10 cellular contexts compared by ENCODE assay signal in the genomic region with DNA sequence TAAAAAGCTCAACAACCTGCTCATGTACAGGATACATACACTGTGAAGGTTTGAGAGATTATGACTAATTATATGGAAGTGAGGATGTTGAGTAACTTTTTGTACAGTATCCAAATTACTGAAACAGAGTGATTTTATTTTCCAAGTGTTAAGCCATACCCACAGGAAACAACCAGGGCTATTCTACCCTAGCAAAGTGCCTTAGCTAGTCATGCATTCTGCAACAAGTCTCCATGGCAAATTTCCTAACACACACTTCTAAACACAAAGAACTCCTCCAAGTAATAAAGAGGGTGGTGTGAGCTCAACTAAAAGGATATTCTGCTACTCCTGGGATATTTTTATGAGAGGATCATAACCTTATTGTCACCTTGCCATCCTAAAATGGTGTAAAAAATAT. TPM values are rescaled to one million over a fixed set of nuclear protein-coding genes. Genes with fewer than 3 reads are reported as not detected.
DNase-seq lines count a peak whose midpoint lies in the region; ATAC-seq and TF ChIP-seq lines count a peak whose summit lies in the region.
"Had no signal": no experiment of that assay in that cellular context is flagged by ENCODE, and none has a peak within 500 bp of the region (broad histone marks: within the 10 kb centered on the region; RNA-seq: fewer than 3 reads in every experiment).

No MANE protein-coding gene starts in this region.

- ATAC-seq in left ventricle myocardium superior = peak; percentile 4
- ATAC-seq: activated T-cell treated with anti-CD3 and anti-CD28 coated beads, Interleukin-2, amount 50 U/mL, for 72 hours had no signal

- TF ChIP-seq CTCF in adrenal gland (IDR thresholded peaks at IDR 0.05) = no peak

- no peaks in the 10 kb centered on the region for H3K27me3 ChIP-seq in adrenal gland
- H3K27me3 ChIP-seq in subcutaneous abdominal adipose tissue (ENCODE audit: control insufficient read depth in 5 of 5, insufficient read depth in 4 of 5, low read length in 5 of 5) = no peaks in the 10 kb centered on the region

- H3K36me3 ChIP-seq in adrenal gland (replicated peaks in 1 of 2) (no peaks in the 10 kb centered on the region), subcutaneous abdominal adipose tissue (ENCODE audit: control insufficient read depth in 5 of 5, insufficient read depth in 5 of 5, low read length in 5 of 5) (no peaks in the 10 kb centered on the region)

- peak overlapping the region in 1 of 4 donors; percentile 30 for H3K4me3 ChIP-seq in adrenal gland
- H3K4me3 ChIP-seq in subcutaneous abdominal adipose tissue (ENCODE audit: low read depth in 1 of 5, low read length in 5 of 5) = no peak overlapping the region

- TF ChIP-seq POLR2A in adrenal gland (IDR thresholded peaks at IDR 0.05) = no peak

- H3K4me1 ChIP-seq in adrenal gland (replicated peaks in 1 of 2) = peaks cover 37 to 71% of the 10 kb centered on the region in 2 donors
- H3K4me1 ChIP-seq in subcutaneous abdominal adipose tissue (ENCODE audit: control insufficient read depth in 5 of 5, insufficient read depth in 5 of 5, low read length in 5 of 5) = peaks cover 0 to 60% (median 50%) of the 10 kb centered on the region in 5 donors

- intact Hi-C loops in adrenal gland (cut with DNase I) = loop anchor here in 1 of 2 donors (10.0 kb wide), 1 partner anchor 73 kb away; no protein-coding TSS in a partner anchor
- intact Hi-C loops in left ventricle myocardium superior (cut with micrococcal nuclease) = loop anchor here (10.0 kb wide), 1 partner anchor 93 kb away; no protein-coding TSS in a partner anchor

- H3K9ac ChIP-seq in subcutaneous abdominal adipose tissue (ENCODE audit: low read length in 5 of 5) = no peak overlapping the region

- DNase-seq in DMS79 treated with DMSO at 0.1 percent for 48 hours (lab: John Stamatoyannopoulos, UW) (peak; percentile 33), DMS79 (lab: John Stamatoyannopoulos, UW) (no peak), adrenal gland (no peak), left ventricle myocardium superior (no peak), epidermal melanocyte (ENCODE audit: insufficient read length, low spot score) (no peak)
- no peak for DNase-seq in activated CD4-positive, alpha-beta T cell treated with anti-CD3 and anti-CD28 coated beads for 48 hours
- no peak for DNase-seq in activated CD4-positive, alpha-beta T cell treated with anti-CD3 and anti-CD28 coated beads, Interleukin-2, amount 50 U/mL, for 48 hours
- DNase-seq: activated T-cell treated with anti-CD3 and anti-CD28 coated beads, Interleukin-2, amount 50 U/mL, for 72 hours; left cardiac atrium had no signal

- H3K9me3 ChIP-seq in adrenal gland (replicated peaks in 1 of 3) (no peaks in the 10 kb centered on the region), subcutaneous abdominal adipose tissue (ENCODE audit: control insufficient read depth in 5 of 5, low read length in 5 of 5) (no peaks in the 10 kb centered on the region)

- peak overlapping the region in 4 of 5 donors; percentile 31 to 71 (median 65) for H3K27ac ChIP-seq in adrenal gland
- H3K27ac ChIP-seq in subcutaneous abdominal adipose tissue (ENCODE audit: low read depth, low read length) = peak overlapping the region; percentile 80

RNA-seq across cellular contexts. Expression of gene LGR4, which starts 4.4 kb away (rescaled TPM):
- total RNA-seq in adrenal gland = 10 to 100 TPM; 17.3 to 78.3 (median 44.6) TPM
- polyA plus RNA-seq in adrenal gland = 10 to 100 TPM in 1 of 3 donors, 1 to 10 TPM in 2; 7.3 to 36.8 (median 9.9) TPM
- total RNA-seq in left ventricle myocardium superior = 43.5 TPM

RNA-seq across cellular contexts. Expression of gene LIN7C, which starts 38.4 kb away (rescaled TPM):
- total RNA-seq in adrenal gland = 10 to 100 TPM; 25.5 to 53.4 (median 41.3) TPM
- 10 to 100 TPM in 1 of 3 donors, 1 to 10 TPM in 2; 7.2 to 20.3 (median 7.8) TPM for polyA plus RNA-seq in adrenal gland
- total RNA-seq in left ventricle myocardium superior = 18.3 TPM
